1 cellular context compared by ENCODE assay signal in the genomic region with DNA sequence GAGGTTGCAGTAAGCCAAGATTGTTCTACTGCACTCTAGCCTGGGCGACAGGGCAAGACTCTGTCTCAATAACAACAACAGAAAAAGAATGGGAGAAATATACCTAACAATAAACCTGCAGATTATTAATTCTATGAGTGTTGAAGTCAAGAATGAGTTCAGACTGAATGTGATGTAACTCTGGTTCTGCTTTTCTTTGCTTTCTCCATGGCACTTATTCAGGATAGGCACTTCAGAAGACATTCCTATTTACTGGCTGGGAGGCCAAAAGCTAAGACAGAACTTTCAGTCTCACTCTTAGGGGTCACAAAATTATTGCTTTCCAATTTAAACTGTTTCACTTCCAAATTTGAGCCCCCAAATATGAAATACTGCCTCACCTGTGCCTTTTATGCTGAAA.
TF ChIP-seq lines count a peak whose summit lies in the region.

No MANE protein-coding gene starts in this region.

TF ChIP-seq in IMR-90, 13 proteins besides CTCF, POLR2A, EP300 and RAD21:
- TF ChIP-seq ELK1 (IDR thresholded peaks at IDR 0.05; ENCODE audit: borderline replicate concordance, low read depth, low read length) (no peak), USF2 (IDR thresholded peaks at IDR 0.05; ENCODE audit: low read depth, low read length) (no peak), MXI1 (IDR thresholded peaks at IDR 0.05; ENCODE audit: borderline replicate concordance, low read depth, low read length) (no peak), RFX5 (IDR thresholded peaks at IDR 0.05; ENCODE audit: low read depth, low read length) (no peak), FOS (IDR thresholded peaks at IDR 0.05; ENCODE audit: low read depth, low read length) (no peak), RCOR1 (IDR thresholded peaks at IDR 0.05; ENCODE audit: insufficient replicate concordance, low read length) (no peak), CHD1 (IDR thresholded peaks at IDR 0.05; ENCODE audit: low read depth, low read length) (no peak), MAZ (IDR thresholded peaks at IDR 0.05; ENCODE audit: borderline replicate concordance, low read depth, low read length) (no peak), CEBPB (IDR thresholded peaks at IDR 0.05; ENCODE audit: low read depth, low read length) (no peak)
